Comparison of ENCODE assay signal across 8 cellular contexts in the genomic region with DNA sequence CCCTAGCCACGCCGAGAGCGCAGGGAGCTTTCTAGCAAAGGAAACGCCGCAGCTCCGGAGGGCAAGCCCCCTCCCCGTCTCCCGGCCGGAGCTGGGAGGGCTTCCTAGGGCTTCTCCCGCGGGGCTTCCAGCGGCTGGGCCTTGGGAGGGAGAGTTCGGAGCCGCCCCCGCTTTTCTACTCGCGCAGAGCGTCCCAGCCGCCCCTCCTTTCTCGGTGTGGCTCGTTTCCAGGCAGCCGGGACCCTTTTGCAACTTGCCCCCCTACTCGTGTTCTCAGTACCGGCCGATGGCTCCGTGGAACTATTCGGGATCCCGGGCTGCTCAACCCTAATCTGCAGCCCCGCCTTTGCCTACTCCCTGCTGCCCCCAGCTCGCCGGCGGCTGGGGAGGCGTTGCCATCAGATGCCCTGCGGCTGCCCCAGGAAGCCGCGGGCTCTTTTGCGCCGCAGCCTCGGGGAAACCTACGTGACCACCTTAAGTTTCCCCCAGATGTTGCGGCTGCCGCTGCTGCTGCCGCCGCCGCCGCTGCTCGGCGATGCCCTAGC. TPM values are rescaled to one million over a fixed set of nuclear protein-coding genes. Genes with fewer than 3 reads are reported as not detected.
DNase-seq lines count a peak whose midpoint lies in the region; ATAC-seq and TF ChIP-seq lines count a peak whose summit lies in the region.

No MANE protein-coding gene starts in this region.

- no peaks in the 10 kb centered on the region for H3K9me3 Mint-ChIP-seq in stimulated activated memory B cell treated with anti-CD40 and anti-IgM and Interleukin-4, amounts not matched to agents 10 μg/mL and 1 μg/mL and 100 μg/mL, for 72 hours

- ATAC-seq in GM21786 (IDR thresholded peaks at IDR 0.05; ENCODE audit: unreplicated experiment) (peak; percentile 35), lower lobe of right lung (peak; percentile 45 to 52)
- peak; percentile 69 for ATAC-seq in stimulated activated memory B cell treated with anti-CD40 and anti-IgM and Interleukin-4, amounts not matched to agents 10 μg/mL and 1 μg/mL and 100 μg/mL, for 72 hours

- H3K9me3 ChIP-seq in WERI-Rb-1 (ENCODE audit: severe bottlenecking) (no peaks in the 10 kb centered on the region), lower lobe of right lung (no peaks in the 10 kb centered on the region)

- intact Hi-C loops in dorsolateral prefrontal cortex (cut with DNase I) (loop anchor here (1.0 to 10.0 kb wide), 8 partner anchors 8 to 959 kb away; a partner anchor contains a TSS), lower lobe of right lung (cut with DNase I) (no loop called here)

- H3K4me3 ChIP-seq in LNCaP clone FGC (ENCODE audit: low read depth, low read length) (peak overlapping the region; percentile 63), WERI-Rb-1 (ENCODE audit: low read depth, low read length) (peak overlapping the region; percentile 62), dorsolateral prefrontal cortex (peak overlapping the region; percentile 59 to 98 (median 88)), lower lobe of right lung (peak overlapping the region; percentile 87)

- H3K4me1 ChIP-seq in lower lobe of right lung = peaks cover 40% of the 10 kb centered on the region

- H3K27ac ChIP-seq in WERI-Rb-1 (no peak overlapping the region; the same call in 1 of the 2 replicates), dorsolateral prefrontal cortex (peak overlapping the region; percentile 89 to 100 (median 99)), lower lobe of right lung (peak overlapping the region; percentile 99)

- TF ChIP-seq CTCF in LNCaP clone FGC (IDR thresholded peaks at IDR 0.05; ENCODE audit: control insufficient read depth, extremely low read depth, insufficient read depth) (no peak), WERI-Rb-1 (IDR thresholded peaks at IDR 0.05; ENCODE audit: low read depth, low read length) (no peak), dorsolateral prefrontal cortex (IDR thresholded peaks at IDR 0.05 in 54 of 56, conservative IDR thresholded peaks at IDR 0.05 in 2 of 56; ENCODE audit: low read depth in 1 of 56, partially characterized antibody in 56 of 56) (peak in 1 of 56 donors; percentile 11), lower lobe of right lung (IDR thresholded peaks at IDR 0.05) (no peak)

- H3K36me3 Mint-ChIP-seq in stimulated activated memory B cell treated with anti-CD40 and anti-IgM and Interleukin-4, amounts not matched to agents 10 μg/mL and 1 μg/mL and 100 μg/mL, for 72 hours = peaks cover 17% of the 10 kb centered on the region

- peak overlapping the region; percentile 100 for H3K27ac Mint-ChIP-seq in stimulated activated memory B cell treated with anti-CD40 and anti-IgM and Interleukin-4, amounts not matched to agents 10 μg/mL and 1 μg/mL and 100 μg/mL, for 72 hours

- no peaks in the 10 kb centered on the region for H3K36me3 ChIP-seq in WERI-Rb-1
- H3K36me3 ChIP-seq in lower lobe of right lung = no peaks in the 10 kb centered on the region

- H3K4me1 Mint-ChIP-seq in stimulated activated memory B cell treated with anti-CD40 and anti-IgM and Interleukin-4, amounts not matched to agents 10 μg/mL and 1 μg/mL and 100 μg/mL, for 72 hours = peaks cover 52% of the 10 kb centered on the region

- H3K27me3 ChIP-seq in WERI-Rb-1 (ENCODE audit: insufficient read depth, low read depth, severe bottlenecking) (no peaks in the 10 kb centered on the region), dorsolateral prefrontal cortex (peaks cover 0 to 7% (median 0%) of the 10 kb centered on the region in 45 donors), lower lobe of right lung (ENCODE audit: low read depth) (peaks cover 9% of the 10 kb centered on the region)

- DNase-seq in NCI-H2081 (lab: John Stamatoyannopoulos, UW) = peak; percentile 78 to 81
- no peak for DNase-seq in NCI-H2081 treated with DMSO at 0.1 percent for 48 hours (lab: John Stamatoyannopoulos, UW)
- no peak for DNase-seq in LNCaP clone FGC (ENCODE audit: low read depth)
- peak; percentile 48 for DNase-seq in WERI-Rb-1
- DNase-seq in dorsolateral prefrontal cortex = peak in 7 of 10 donors; percentile 30 to 69 (median 53)
- peak; percentile 77 for DNase-seq in lower lobe of right lung

- peaks cover 15% of the 10 kb centered on the region for H3K27me3 Mint-ChIP-seq in stimulated activated memory B cell treated with anti-CD40 and anti-IgM and Interleukin-4, amounts not matched to agents 10 μg/mL and 1 μg/mL and 100 μg/mL, for 72 hours

- peak overlapping the region; percentile 99 for H3K4me3 Mint-ChIP-seq in stimulated activated memory B cell treated with anti-CD40 and anti-IgM and Interleukin-4, amounts not matched to agents 10 μg/mL and 1 μg/mL and 100 μg/mL, for 72 hours

RNA-seq across cellular contexts. Expression of a gene that starts 1.5 kb away (rescaled TPM):
- 10 to 100 TPM in 72 of 120 experiments, 1 to 10 TPM in 48; 2.4 to 40.3 (median 11.4) TPM for total RNA-seq in dorsolateral prefrontal cortex
- total RNA-seq in lower lobe of right lung = 4.0 TPM

Comparison
In these comparisons a context has a peak if more than half of its experiments do, and no peak if none do; other contexts are left out.
1. DNase-seq: peak in NCI-H2081 (2 of 2), WERI-Rb-1 (single experiment), dorsolateral prefrontal cortex (7 of 10) and lower lobe of right lung (single experiment); none in NCI-H2081 treated with DMSO at 0.1 percent for 48 hours (single experiment) and LNCaP clone FGC (single experiment).
2. Peak in every context shown above with its lines, with median percentiles within 50 percentile points of each other: ATAC-seq and H3K4me3 ChIP-seq.